In the genomic region with DNA sequence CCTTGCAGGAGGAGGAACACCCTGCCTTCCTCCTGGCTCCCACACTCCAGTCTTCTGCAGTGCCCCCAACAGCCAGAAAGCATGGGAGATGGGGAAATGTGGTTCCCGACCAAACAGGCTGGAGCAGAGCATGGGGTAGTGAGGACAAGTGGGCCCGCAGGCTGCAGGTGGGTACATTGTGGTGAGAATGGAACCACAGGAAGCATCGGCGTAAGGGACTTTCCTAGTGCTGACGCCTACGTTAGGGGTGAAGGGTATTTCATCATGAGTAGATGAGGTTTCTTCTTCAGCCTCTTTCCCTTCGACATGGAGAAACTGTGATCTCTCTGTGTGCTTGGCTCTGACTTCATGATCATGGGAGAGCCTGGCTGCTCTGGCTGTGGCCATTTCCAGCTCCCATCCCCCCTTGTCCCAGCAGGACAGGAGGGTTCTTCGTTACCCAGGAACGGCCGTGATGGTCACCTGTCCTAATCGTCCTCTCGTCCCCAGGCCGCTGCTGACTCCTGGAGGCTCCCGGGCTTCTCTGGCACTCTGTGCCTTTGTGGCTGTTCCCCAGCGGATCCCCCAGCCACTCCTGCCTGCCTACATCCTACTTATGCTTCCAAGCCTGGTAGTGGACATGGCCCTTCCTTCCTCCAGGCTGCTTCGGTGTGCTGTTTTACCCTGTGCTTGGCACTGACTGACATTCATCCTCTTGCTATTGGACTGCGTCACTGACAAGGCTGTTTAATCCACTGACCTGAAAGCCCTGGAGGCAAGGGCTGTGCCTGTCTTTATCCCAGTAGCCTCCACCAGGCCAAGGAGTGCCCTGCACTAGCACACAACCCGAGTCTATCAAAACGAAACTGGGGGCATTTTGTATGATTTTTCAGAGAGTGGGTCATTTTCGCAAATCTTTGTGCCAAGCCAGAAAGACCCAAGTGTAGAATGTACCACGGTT, we compare ENCODE assay signal across 8 cellular contexts.
A peak's percentile ranks its signal among the peaks of the same experiment; 100 is the strongest.
DNase-seq lines count a peak whose midpoint lies in the region; ATAC-seq and TF ChIP-seq lines count a peak whose summit lies in the region.

No MANE protein-coding gene starts in this region.

- TF ChIP-seq POLR2A in sigmoid colon (IDR thresholded peaks at IDR 0.05), result no peak

- H3K27ac ChIP-seq in sigmoid colon, result no peak overlapping the region

- TF ChIP-seq EP300 in sigmoid colon (IDR thresholded peaks at IDR 0.05), result no peak

- intact Hi-C loops in sigmoid colon (cut with DNase I), result no loop called here

- no peak overlapping the region for H3K4me3 ChIP-seq in sigmoid colon

- no peaks in the 10 kb centered on the region for H3K27me3 Mint-ChIP-seq in T-helper 2 cell treated with Interferon-gamma antibody and Interleukin-4, amounts not matched to agents 5 μg/mL and 100 μg/mL, for 36 hours (ENCODE audit: low read depth)

- no peaks in the 10 kb centered on the region for H3K9me3 ChIP-seq in sigmoid colon

- TF ChIP-seq CTCF in sigmoid colon (IDR thresholded peaks at IDR 0.05), result no peak

- H3K27ac Mint-ChIP-seq in T-helper 2 cell treated with Interferon-gamma antibody and Interleukin-4, amounts not matched to agents 5 μg/mL and 100 μg/mL, for 36 hours, result peak overlapping the region; percentile 92

- H3K9me3 Mint-ChIP-seq in T-helper 2 cell treated with Interferon-gamma antibody and Interleukin-4, amounts not matched to agents 5 μg/mL and 100 μg/mL, for 36 hours, result no peaks in the 10 kb centered on the region

- no peaks in the 10 kb centered on the region for H3K36me3 ChIP-seq in sigmoid colon

- H3K36me3 Mint-ChIP-seq in T-helper 2 cell treated with Interferon-gamma antibody and Interleukin-4, amounts not matched to agents 5 μg/mL and 100 μg/mL, for 36 hours (ENCODE audit: low read depth), result no peaks in the 10 kb centered on the region

- DNase-seq in T-helper 2 cell treated with Interferon-gamma antibody and Interleukin-4, amounts not matched to agents 5 μg/mL and 100 μg/mL, for 36 hours (ENCODE audit: low spot score), result peak; percentile 78
- DNase-seq in effector CD4-positive, alpha-beta T cell, result peak; percentile 42
- DNase-seq in stimulated activated naive CD4-positive, alpha-beta T cell (lab: John Stamatoyannopoulos, UW), result peak in 5 of 6 experiments; percentile 16 to 50 (median 35)
- DNase-seq in HuH-7 (ENCODE audit: low spot score), result no peak
- no peak for DNase-seq in sigmoid colon
- DNase-seq in NCI-H345 (lab: John Stamatoyannopoulos, UW), result no peak

- ATAC-seq in GM21515 (IDR thresholded peaks at IDR 0.05; ENCODE audit: unreplicated experiment), result peak; percentile 61
- ATAC-seq in HG03571 (IDR thresholded peaks at IDR 0.05; ENCODE audit: unreplicated experiment), result no peak

- H3K27me3 ChIP-seq in sigmoid colon, result no peaks in the 10 kb centered on the region

- peaks cover 30% of the 10 kb centered on the region for H3K4me1 Mint-ChIP-seq in T-helper 2 cell treated with Interferon-gamma antibody and Interleukin-4, amounts not matched to agents 5 μg/mL and 100 μg/mL, for 36 hours (ENCODE audit: low read depth)

- no peaks in the 10 kb centered on the region for H3K4me1 ChIP-seq in sigmoid colon

- H3K4me3 Mint-ChIP-seq in T-helper 2 cell treated with Interferon-gamma antibody and Interleukin-4, amounts not matched to agents 5 μg/mL and 100 μg/mL, for 36 hours, result peak overlapping the region; percentile 66

- 78 to 86% methylated on average over 21 of the region's 21 CpGs for WGBS in sigmoid colon, 2 donors

Comparison
In these comparisons a context has a peak if more than half of its experiments do, and no peak if none do; other contexts are left out.
1. DNase-seq: peak in T-helper 2 cell treated with Interferon-gamma antibody and Interleukin-4, amounts not matched to agents 5 μg/mL and 100 μg/mL, for 36 hours (single experiment), effector CD4-positive, alpha-beta T cell (single experiment) and stimulated activated naive CD4-positive, alpha-beta T cell (5 of 6); none in HuH-7 (single experiment), sigmoid colon (single experiment) and NCI-H345 (single experiment).